Comparison of ENCODE assay signal across 17 cellular contexts in genomic region chr14:23481992-23482813, GRCh38. TPM values are rescaled to one million over a fixed set of nuclear protein-coding genes. Genes with fewer than 3 reads are reported as not detected.
DNase-seq lines count a peak whose midpoint lies in the region; TF ChIP-seq lines count a peak whose summit lies in the region.
"Had no signal": no experiment of that assay in that cellular context is flagged by ENCODE, and none has a peak within 500 bp of the region (broad histone marks: within the 10 kb centered on the region; RNA-seq: fewer than 3 reads in every experiment).

No MANE protein-coding gene starts in this region.

- H3K36me3 ChIP-seq in HUES64 (ENCODE audit: insufficient read depth, low read length) = peaks cover 21% of the 10 kb centered on the region

- peak in 1 of 2 experiments; percentile 30 for TF ChIP-seq CTCF in brain (conservative IDR thresholded peaks at IDR 0.05)

- H3K4me3 ChIP-seq in HUES64 (ENCODE audit: low read length) = peak overlapping the region; percentile 20; the same call in 1 of the 2 replicates
- H3K4me3 ChIP-seq: lung, SJSA1, vagina had no signal

- peak overlapping the region; percentile 96 to 99 (median 99) for H3K27ac Mint-ChIP-seq in brain
- H3K27ac Mint-ChIP-seq: activated CD8-positive, alpha-beta T cell treated with anti-CD3 and anti-CD28 coated beads for 36 hours; activated T-helper 17 cell treated with anti-CD3 and anti-CD28 coated beads, Interleukin-2, amount 50 U/mL, for 72 hours; CD8-positive, alpha-beta T cell; IgD-negative memory B cell had no signal

- H3K9ac ChIP-seq in HUES64 (ENCODE audit: low read depth, low read length) = peak overlapping the region; percentile 56

- H3K9me3 ChIP-seq in HUES64 (ENCODE audit: insufficient read depth, low read depth, low read length) = no peaks in the 10 kb centered on the region
- H3K9me3 ChIP-seq: neutrophil, SJSA1, vagina had no signal

- peak overlapping the region; percentile 89 for H3K27ac ChIP-seq in HUES64 (ENCODE audit: low read depth, low read length)
- H3K27ac ChIP-seq: neutrophil, SJSA1, vagina had no signal

- H3K4me3 Mint-ChIP-seq in brain = peak overlapping the region; percentile 65 to 92 (median 82)
- H3K4me3 Mint-ChIP-seq: activated CD8-positive, alpha-beta T cell treated with anti-CD3 and anti-CD28 coated beads for 36 hours; activated T-helper 17 cell treated with anti-CD3 and anti-CD28 coated beads, Interleukin-2, amount 50 U/mL, for 72 hours; CD8-positive, alpha-beta T cell; IgD-negative memory B cell had no signal

- no peaks in the 10 kb centered on the region for H3K9me3 Mint-ChIP-seq in brain
- H3K9me3 Mint-ChIP-seq: activated CD8-positive, alpha-beta T cell treated with anti-CD3 and anti-CD28 coated beads for 36 hours; activated T-helper 17 cell treated with anti-CD3 and anti-CD28 coated beads, Interleukin-2, amount 50 U/mL, for 72 hours; CD8-positive, alpha-beta T cell; IgD-negative memory B cell had no signal

- WGBS in HUES64 = 44% methylated on average over 7 of the region's 7 CpGs

- H3K36me3 Mint-ChIP-seq in brain = peaks cover 10% of the 10 kb centered on the region

- DNase-seq in DMS79 treated with DMSO at 0.1 percent for 48 hours (lab: John Stamatoyannopoulos, UW) (peak; percentile 16), DMS79 (lab: John Stamatoyannopoulos, UW) (no peak), midbrain (lab: John Stamatoyannopoulos, UW) (peak; percentile 28), NOMO-1 treated with DMSO at 0.1 percent for 48 hours (lab: John Stamatoyannopoulos, UW; ENCODE audit: unreplicated experiment) (no peak), NCI-H345 treated with DMSO at 0.1 percent for 48 hours (lab: John Stamatoyannopoulos, UW; ENCODE audit: unreplicated experiment) (no peak)
- DNase-seq in activated CD4-positive, CD25-positive, alpha-beta regulatory T cell treated with anti-CD3 and anti-CD28 coated beads, Interleukin-2, amount 50 U/mL, for 72 hours = no peak
- DNase-seq: activated CD8-positive, alpha-beta T cell treated with anti-CD3 and anti-CD28 coated beads for 36 hours; CD8-positive, alpha-beta T cell; stimulated activated naive CD8-positive, alpha-beta T cell treated with anti-CD3 and anti-CD28 coated beads, Interleukin-15, Interleukin-2, amounts not matched to agents 100 U/mL and 50 U/mL, for 24 hours had no signal

- peaks cover 54% of the 10 kb centered on the region for H3K4me1 ChIP-seq in HUES64 (ENCODE audit: insufficient read depth, low read length)
- H3K4me1 ChIP-seq: SJSA1, vagina had no signal

- H3K4me1 Mint-ChIP-seq in brain = peaks cover 68% of the 10 kb centered on the region

- H3K27me3 Mint-ChIP-seq in brain = no peaks in the 10 kb centered on the region
- H3K27me3 Mint-ChIP-seq: activated CD8-positive, alpha-beta T cell treated with anti-CD3 and anti-CD28 coated beads for 36 hours; activated T-helper 17 cell treated with anti-CD3 and anti-CD28 coated beads, Interleukin-2, amount 50 U/mL, for 72 hours; IgD-negative memory B cell had no signal

- no peaks in the 10 kb centered on the region for H3K27me3 ChIP-seq in HUES64 (ENCODE audit: insufficient read depth, low read length)
- H3K27me3 ChIP-seq: neutrophil, SJSA1, vagina had no signal

RNA-seq across cellular contexts. Expression of gene NGDN, which starts 12.7 kb away (rescaled TPM):
- 50.6 TPM for polyA plus RNA-seq in HUES64 (2013, experiment 1 of 2)
- 47.2 TPM for polyA plus RNA-seq in HUES64 (2013, experiment 2 of 2)
- 32.0 TPM for polyA plus RNA-seq in brain (ENCODE audit: insufficient read depth, low read depth, low replicate concordance)

RNA-seq across cellular contexts. Expression of gene MYH7, which starts 46.7 kb away (rescaled TPM):
- not detected for polyA plus RNA-seq in HUES64 (2013, experiment 1 of 2)
- 0.06 TPM for polyA plus RNA-seq in HUES64 (2013, experiment 2 of 2)
- 0.56 TPM for polyA plus RNA-seq in brain (ENCODE audit: insufficient read depth, low read depth, low replicate concordance)
- polyA plus RNA-seq: IgD-negative memory B cell had no signal

Comparison
In these comparisons a context has a peak if more than half of its experiments do, and no peak if none do; other contexts are left out.
1. DNase-seq: peak in DMS79 treated with DMSO at 0.1 percent for 48 hours (single experiment) and midbrain (single experiment); none in DMS79 (single experiment), NOMO-1 treated with DMSO at 0.1 percent for 48 hours (single experiment), activated CD4-positive, CD25-positive, alpha-beta regulatory T cell treated with anti-CD3 and anti-CD28 coated beads, Interleukin-2, amount 50 U/mL, for 72 hours (single experiment) and NCI-H345 treated with DMSO at 0.1 percent for 48 hours (single experiment).